ENCODE assay signal across 2 cellular contexts in the genomic region with DNA sequence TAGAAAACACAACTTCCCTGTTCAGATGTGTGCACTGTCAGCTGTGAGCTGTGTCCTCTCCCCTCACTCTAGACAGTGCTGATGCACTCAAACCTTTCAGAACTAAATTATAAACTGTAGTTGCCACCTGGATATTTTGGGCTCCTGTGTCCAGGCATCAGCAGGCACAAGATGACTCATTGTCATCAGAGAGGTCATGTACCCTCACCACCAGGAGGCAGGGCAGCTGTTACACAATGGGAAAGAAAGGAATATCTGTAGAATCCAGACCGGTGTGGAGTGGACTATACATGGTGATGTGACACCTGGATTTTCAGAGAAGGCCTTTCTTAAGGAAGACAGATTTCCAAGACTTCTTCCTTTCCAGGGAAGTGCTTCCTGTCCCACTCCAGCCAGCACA.
TF ChIP-seq lines count a peak whose summit lies in the region.

No MANE protein-coding gene starts in this region.

TF ChIP-seq in WTC11, 78 proteins besides CTCF, POLR2A, EP300 and RAD21 (continued from another document):
- TF ChIP-seq, protein P1, sequence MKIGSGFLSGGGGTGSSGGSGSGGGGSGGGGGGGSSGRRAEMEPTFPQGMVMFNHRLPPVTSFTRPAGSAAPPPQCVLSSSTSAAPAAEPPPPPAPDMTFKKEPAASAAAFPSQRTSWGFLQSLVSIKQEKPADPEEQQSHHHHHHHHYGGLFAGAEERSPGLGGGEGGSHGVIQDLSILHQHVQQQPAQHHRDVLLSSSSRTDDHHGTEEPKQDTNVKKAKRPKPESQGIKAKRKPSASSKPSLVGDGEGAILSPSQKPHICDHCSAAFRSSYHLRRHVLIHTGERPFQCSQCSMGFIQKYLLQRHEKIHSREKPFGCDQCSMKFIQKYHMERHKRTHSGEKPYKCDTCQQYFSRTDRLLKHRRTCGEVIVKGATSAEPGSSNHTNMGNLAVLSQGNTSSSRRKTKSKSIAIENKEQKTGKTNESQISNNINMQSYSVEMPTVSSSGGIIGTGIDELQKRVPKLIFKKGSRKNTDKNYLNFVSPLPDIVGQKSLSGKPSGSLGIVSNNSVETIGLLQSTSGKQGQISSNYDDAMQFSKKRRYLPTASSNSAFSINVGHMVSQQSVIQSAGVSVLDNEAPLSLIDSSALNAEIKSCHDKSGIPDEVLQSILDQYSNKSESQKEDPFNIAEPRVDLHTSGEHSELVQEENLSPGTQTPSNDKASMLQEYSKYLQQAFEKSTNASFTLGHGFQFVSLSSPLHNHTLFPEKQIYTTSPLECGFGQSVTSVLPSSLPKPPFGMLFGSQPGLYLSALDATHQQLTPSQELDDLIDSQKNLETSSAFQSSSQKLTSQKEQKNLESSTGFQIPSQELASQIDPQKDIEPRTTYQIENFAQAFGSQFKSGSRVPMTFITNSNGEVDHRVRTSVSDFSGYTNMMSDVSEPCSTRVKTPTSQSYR (CRISPR knock-in tag; IDR thresholded peaks at IDR 0.05), result no peak
- TF ChIP-seq, protein P2, sequence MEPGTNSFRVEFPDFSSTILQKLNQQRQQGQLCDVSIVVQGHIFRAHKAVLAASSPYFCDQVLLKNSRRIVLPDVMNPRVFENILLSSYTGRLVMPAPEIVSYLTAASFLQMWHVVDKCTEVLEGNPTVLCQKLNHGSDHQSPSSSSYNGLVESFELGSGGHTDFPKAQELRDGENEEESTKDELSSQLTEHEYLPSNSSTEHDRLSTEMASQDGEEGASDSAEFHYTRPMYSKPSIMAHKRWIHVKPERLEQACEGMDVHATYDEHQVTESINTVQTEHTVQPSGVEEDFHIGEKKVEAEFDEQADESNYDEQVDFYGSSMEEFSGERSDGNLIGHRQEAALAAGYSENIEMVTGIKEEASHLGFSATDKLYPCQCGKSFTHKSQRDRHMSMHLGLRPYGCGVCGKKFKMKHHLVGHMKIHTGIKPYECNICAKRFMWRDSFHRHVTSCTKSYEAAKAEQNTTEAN (CRISPR knock-in tag; IDR thresholded peaks at IDR 0.05), result no peak
- TF ChIP-seq OVOL2 (CRISPR knock-in tag; IDR thresholded peaks at IDR 0.05; ENCODE audit: borderline replicate concordance), result no peak
- no peak for TF ChIP-seq ZNF263 (CRISPR knock-in tag; IDR thresholded peaks at IDR 0.05; ENCODE audit: low read depth)
- no peak for TF ChIP-seq GABPB1 (CRISPR knock-in tag; IDR thresholded peaks at IDR 0.05)

TF ChIP-seq in HepG2, 621 proteins besides CTCF, POLR2A, EP300 and RAD21 (continued from another document):
- TF ChIP-seq, protein P3, sequence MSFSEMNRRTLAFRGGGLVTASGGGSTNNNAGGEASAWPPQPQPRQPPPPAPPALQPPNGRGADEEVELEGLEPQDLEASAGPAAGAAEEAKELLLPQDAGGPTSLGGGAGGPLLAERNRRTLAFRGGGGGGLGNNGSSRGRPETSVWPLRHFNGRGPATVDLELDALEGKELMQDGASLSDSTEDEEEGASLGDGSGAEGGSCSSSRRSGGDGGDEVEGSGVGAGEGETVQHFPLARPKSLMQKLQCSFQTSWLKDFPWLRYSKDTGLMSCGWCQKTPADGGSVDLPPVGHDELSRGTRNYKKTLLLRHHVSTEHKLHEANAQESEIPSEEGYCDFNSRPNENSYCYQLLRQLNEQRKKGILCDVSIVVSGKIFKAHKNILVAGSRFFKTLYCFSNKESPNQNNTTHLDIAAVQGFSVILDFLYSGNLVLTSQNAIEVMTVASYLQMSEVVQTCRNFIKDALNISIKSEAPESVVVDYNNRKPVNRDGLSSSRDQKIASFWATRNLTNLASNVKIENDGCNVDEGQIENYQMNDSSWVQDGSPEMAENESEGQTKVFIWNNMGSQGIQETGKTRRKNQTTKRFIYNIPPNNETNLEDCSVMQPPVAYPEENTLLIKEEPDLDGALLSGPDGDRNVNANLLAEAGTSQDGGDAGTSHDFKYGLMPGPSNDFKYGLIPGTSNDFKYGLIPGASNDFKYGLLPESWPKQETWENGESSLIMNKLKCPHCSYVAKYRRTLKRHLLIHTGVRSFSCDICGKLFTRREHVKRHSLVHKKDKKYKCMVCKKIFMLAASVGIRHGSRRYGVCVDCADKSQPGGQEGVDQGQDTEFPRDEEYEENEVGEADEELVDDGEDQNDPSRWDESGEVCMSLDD (CRISPR knock-in tag; IDR thresholded peaks at IDR 0.05; ENCODE audit: borderline replicate concordance), result no peak
- TF ChIP-seq IKZF1 (IDR thresholded peaks at IDR 0.05), result no peak
- TF ChIP-seq, protein P4, sequence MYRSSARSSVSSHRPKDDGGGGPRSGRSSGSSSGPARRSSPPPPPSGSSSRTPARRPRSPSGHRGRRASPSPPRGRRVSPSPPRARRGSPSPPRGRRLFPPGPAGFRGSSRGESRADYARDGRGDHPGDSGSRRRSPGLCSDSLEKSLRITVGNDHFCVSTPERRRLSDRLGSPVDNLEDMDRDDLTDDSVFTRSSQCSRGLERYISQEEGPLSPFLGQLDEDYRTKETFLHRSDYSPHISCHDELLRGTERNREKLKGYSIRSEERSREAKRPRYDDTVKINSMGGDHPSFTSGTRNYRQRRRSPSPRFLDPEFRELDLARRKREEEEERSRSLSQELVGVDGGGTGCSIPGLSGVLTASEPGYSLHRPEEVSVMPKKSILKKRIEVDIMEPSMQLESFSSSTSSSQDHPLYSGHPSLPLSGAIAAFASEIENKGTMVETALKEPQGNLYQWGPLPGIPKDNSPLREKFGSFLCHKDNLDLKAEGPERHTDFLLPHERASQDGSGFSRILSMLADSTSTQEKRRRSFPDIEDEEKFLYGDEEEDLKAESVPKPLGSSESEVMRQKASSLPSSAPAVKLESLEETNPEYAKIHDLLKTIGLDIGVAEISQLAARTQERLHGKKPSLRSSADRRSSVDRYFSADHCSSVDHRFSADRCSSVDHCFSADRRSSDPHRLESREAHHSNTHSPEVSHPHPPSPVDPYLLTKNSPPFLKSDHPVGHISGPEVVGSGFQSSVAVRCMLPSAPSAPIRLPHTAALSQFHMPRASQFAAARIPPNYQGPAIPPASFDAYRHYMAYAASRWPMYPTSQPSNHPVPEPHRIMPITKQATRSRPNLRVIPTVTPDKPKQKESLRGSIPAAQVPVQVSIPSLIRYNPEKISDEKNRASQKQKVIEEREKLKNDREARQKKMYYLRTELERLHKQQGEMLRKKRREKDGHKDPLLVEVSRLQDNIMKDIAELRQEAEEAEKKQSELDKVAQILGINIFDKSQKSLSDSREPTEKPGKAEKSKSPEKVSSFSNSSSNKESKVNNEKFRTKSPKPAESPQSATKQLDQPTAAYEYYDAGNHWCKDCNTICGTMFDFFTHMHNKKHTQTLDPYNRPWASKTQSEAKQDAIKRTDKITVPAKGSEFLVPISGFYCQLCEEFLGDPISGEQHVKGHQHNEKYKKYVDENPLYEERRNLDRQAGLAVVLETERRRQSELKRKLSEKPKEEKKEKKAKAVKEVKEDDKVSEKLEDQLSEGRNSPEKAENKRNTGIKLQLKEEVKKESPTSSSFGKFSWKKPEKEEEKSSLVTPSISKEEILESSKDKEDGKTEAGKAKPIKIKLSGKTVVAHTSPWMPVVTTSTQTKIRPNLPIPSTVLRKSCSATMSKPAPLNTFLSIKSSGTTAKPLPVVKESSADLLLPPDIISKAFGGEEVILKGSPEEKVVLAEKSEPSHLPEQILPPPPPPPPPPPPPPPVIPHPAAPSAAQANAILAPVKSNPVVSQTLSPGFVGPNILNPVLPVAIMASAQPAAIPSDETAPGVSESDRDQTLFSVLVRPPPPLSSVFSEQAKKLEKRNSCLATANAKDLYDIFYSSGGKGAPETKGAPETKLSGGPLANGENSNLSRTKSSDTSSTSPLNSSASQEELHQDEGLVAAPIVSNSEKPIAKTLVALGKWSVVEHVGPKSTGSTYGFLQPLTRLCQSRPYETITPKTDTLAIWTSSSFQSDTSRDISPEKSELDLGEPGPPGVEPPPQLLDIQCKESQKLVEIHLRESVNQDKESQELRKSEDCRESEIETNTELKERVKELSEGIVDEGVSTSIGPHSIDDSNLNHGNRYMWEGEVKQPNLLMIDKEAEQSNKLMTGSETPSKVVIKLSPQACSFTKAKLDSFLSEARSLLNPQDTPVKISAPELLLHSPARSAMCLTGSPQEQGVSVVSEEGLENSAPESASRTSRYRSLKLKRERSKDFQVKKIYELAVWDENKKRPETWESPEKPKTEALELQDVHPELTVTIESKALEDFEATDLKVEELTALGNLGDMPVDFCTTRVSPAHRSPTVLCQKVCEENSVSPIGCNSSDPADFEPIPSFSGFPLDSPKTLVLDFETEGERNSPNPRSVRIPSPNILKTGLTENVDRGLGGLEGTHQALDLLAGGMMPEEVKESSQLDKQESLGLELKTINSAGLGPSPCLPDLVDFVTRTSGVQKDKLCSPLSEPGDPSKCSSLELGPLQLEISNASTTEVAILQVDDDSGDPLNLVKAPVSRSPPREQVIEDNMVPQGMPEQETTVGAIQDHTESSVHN (CRISPR knock-in tag; IDR thresholded peaks at IDR 0.05), result no peak
- TF ChIP-seq, protein P5, sequence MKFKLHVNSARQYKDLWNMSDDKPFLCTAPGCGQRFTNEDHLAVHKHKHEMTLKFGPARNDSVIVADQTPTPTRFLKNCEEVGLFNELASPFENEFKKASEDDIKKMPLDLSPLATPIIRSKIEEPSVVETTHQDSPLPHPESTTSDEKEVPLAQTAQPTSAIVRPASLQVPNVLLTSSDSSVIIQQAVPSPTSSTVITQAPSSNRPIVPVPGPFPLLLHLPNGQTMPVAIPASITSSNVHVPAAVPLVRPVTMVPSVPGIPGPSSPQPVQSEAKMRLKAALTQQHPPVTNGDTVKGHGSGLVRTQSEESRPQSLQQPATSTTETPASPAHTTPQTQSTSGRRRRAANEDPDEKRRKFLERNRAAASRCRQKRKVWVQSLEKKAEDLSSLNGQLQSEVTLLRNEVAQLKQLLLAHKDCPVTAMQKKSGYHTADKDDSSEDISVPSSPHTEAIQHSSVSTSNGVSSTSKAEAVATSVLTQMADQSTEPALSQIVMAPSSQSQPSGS (CRISPR knock-in tag; IDR thresholded peaks at IDR 0.05), result no peak
- no peak for TF ChIP-seq RFXANK (CRISPR knock-in tag; IDR thresholded peaks at IDR 0.05)
- no peak for TF ChIP-seq ZNF33B (CRISPR knock-in tag; IDR thresholded peaks at IDR 0.05)
- TF ChIP-seq, protein P6, sequence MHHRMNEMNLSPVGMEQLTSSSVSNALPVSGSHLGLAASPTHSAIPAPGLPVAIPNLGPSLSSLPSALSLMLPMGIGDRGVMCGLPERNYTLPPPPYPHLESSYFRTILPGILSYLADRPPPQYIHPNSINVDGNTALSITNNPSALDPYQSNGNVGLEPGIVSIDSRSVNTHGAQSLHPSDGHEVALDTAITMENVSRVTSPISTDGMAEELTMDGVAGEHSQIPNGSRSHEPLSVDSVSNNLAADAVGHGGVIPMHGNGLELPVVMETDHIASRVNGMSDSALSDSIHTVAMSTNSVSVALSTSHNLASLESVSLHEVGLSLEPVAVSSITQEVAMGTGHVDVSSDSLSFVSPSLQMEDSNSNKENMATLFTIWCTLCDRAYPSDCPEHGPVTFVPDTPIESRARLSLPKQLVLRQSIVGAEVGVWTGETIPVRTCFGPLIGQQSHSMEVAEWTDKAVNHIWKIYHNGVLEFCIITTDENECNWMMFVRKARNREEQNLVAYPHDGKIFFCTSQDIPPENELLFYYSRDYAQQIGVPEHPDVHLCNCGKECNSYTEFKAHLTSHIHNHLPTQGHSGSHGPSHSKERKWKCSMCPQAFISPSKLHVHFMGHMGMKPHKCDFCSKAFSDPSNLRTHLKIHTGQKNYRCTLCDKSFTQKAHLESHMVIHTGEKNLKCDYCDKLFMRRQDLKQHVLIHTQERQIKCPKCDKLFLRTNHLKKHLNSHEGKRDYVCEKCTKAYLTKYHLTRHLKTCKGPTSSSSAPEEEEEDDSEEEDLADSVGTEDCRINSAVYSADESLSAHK (CRISPR knock-in tag; IDR thresholded peaks at IDR 0.05; ENCODE audit: borderline replicate concordance), result no peak
- no peak for TF ChIP-seq SALL1 (CRISPR knock-in tag; IDR thresholded peaks at IDR 0.05)
- TF ChIP-seq ZNF644 (CRISPR knock-in tag; IDR thresholded peaks at IDR 0.05; ENCODE audit: low read depth), result no peak
- TF ChIP-seq WIZ (CRISPR knock-in tag; IDR thresholded peaks at IDR 0.05), result no peak
- TF ChIP-seq, protein P7, sequence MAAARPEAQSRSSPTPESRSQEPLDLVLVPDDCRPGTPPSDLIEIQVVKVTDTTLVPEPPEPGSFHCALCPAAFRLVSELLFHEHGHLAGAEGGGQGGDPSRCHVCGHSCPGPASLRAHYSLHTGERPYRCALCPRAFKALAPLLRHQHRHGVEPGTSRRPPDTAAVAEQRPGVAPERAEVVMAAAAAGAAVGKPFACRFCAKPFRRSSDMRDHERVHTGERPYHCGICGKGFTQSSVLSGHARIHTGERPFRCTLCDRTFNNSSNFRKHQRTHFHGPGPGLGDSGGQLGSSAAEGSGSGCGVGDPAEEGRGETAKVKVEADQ (CRISPR knock-in tag; IDR thresholded peaks at IDR 0.05; ENCODE audit: borderline replicate concordance), result no peak
- TF ChIP-seq, protein P8, sequence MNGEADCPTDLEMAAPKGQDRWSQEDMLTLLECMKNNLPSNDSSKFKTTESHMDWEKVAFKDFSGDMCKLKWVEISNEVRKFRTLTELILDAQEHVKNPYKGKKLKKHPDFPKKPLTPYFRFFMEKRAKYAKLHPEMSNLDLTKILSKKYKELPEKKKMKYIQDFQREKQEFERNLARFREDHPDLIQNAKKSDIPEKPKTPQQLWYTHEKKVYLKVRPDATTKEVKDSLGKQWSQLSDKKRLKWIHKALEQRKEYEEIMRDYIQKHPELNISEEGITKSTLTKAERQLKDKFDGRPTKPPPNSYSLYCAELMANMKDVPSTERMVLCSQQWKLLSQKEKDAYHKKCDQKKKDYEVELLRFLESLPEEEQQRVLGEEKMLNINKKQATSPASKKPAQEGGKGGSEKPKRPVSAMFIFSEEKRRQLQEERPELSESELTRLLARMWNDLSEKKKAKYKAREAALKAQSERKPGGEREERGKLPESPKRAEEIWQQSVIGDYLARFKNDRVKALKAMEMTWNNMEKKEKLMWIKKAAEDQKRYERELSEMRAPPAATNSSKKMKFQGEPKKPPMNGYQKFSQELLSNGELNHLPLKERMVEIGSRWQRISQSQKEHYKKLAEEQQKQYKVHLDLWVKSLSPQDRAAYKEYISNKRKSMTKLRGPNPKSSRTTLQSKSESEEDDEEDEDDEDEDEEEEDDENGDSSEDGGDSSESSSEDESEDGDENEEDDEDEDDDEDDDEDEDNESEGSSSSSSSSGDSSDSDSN (CRISPR knock-in tag; IDR thresholded peaks at IDR 0.05), result no peak
